In the genomic region with DNA sequence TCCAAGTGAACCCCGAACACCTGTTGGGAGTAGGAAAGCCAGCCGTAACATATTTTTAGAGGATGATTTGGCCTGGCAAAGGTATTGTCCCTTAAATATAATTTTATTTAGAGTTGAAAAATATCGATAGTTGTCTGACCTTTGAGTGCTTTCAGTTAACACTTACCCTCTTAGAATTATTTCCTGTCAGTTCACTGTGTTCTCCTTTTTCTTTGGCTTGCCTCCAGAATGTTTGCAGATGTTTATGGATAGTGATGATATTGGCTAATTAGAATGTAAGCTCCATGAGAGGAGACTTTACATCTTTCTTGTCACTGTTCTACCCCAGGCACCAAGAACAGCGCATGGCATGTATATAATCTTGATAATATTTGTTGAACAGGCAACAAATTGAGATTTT, we compare ENCODE assay signal across 14 cellular contexts.
"Had no signal": no experiment of that assay in that cellular context is flagged by ENCODE, and none has a peak within 500 bp of the region (broad histone marks: within the 10 kb centered on the region; RNA-seq: fewer than 3 reads in every experiment).

No MANE protein-coding gene starts in this region.

- H3K9me3 ChIP-seq: colonic mucosa, vagina had no signal

- H3K4me3 Mint-ChIP-seq: activated CD4-positive, alpha-beta T cell treated with anti-CD3 and anti-CD28 coated beads for 36 hours; activated CD8-positive, alpha-beta T cell treated with anti-CD3 and anti-CD28 coated beads for 36 hours; activated T-helper 1 cell treated with anti-CD3 and anti-CD28 coated beads, Interleukin-12 subunit alpha, Interleukin-12 subunit beta, Interleukin-2, Interleukin-4 antibody, amounts not matched to agents 30 ng/mL and 10 ng/mL and 1 ng/mL, durations not matched to agents 14 hours and 24 hours and 36 hours; stimulated activated memory B cell treated with anti-CD40 and anti-IgM and Interleukin-4, amounts not matched to agents 10 μg/mL and 1 μg/mL and 100 μg/mL, for 72 hours; T-helper 1 cell treated with Interleukin-12 subunit alpha and Interleukin-12 subunit beta and Interleukin-4 antibody, amounts not matched to agents 30 μg/mL and 1 μg/mL, for 36 hours had no signal

- H3K27ac ChIP-seq: colonic mucosa, vagina had no signal

- DNase-seq: activated CD4-positive, alpha-beta T cell treated with anti-CD3 and anti-CD28 coated beads for 36 hours; activated CD8-positive, alpha-beta memory T cell treated with anti-CD3 and anti-CD28 coated beads, Interleukin-2, amount 50 U/mL, for 48 hours; activated CD8-positive, alpha-beta T cell treated with anti-CD3 and anti-CD28 coated beads for 36 hours; activated naive CD4-positive, alpha-beta T cell treated with Interleukin-2 at 50 U/mL for 16 hours; colonic mucosa; effector CD8-positive, alpha-beta T cell; hippocampal formation; retina; stimulated activated CD4-positive, alpha-beta T cell treated with anti-CD3 and anti-CD28 coated beads, Interleukin-1b, Interleukin-23, amount 100 ng/mL, for 48 hours had no signal

- H3K27me3 ChIP-seq: colonic mucosa, tibial nerve, vagina had no signal

- H3K36me3 ChIP-seq: colonic mucosa had no signal

- H3K4me1 ChIP-seq: colonic mucosa, vagina had no signal

- ATAC-seq: activated CD4-positive, alpha-beta T cell treated with anti-CD3 and anti-CD28 coated beads for 36 hours; activated CD8-positive, alpha-beta T cell treated with anti-CD3 and anti-CD28 coated beads for 36 hours; stimulated activated memory B cell treated with anti-CD40 and anti-IgM and Interleukin-4, amounts not matched to agents 10 μg/mL and 1 μg/mL and 100 μg/mL, for 72 hours had no signal

- H3K4me3 ChIP-seq: colonic mucosa, tibial nerve, vagina had no signal

- H3K27me3 Mint-ChIP-seq: activated CD4-positive, alpha-beta T cell treated with anti-CD3 and anti-CD28 coated beads for 36 hours; activated CD8-positive, alpha-beta T cell treated with anti-CD3 and anti-CD28 coated beads for 36 hours; stimulated activated memory B cell treated with anti-CD40 and anti-IgM and Interleukin-4, amounts not matched to agents 10 μg/mL and 1 μg/mL and 100 μg/mL, for 72 hours had no signal

- H3K27ac Mint-ChIP-seq: activated CD4-positive, alpha-beta T cell treated with anti-CD3 and anti-CD28 coated beads for 36 hours; activated CD8-positive, alpha-beta T cell treated with anti-CD3 and anti-CD28 coated beads for 36 hours; activated T-helper 1 cell treated with anti-CD3 and anti-CD28 coated beads, Interleukin-12 subunit alpha, Interleukin-12 subunit beta, Interleukin-2, Interleukin-4 antibody, amounts not matched to agents 30 ng/mL and 10 ng/mL and 1 ng/mL, durations not matched to agents 14 hours and 24 hours and 36 hours; stimulated activated memory B cell treated with anti-CD40 and anti-IgM and Interleukin-4, amounts not matched to agents 10 μg/mL and 1 μg/mL and 100 μg/mL, for 72 hours; T-helper 1 cell treated with Interleukin-12 subunit alpha and Interleukin-12 subunit beta and Interleukin-4 antibody, amounts not matched to agents 30 μg/mL and 1 μg/mL, for 36 hours had no signal
